Comparison of ENCODE assay signal across 12 cellular contexts in genomic region chr10:119314486-119314885, GRCh38.
DNase-seq lines count a peak whose midpoint lies in the region; ATAC-seq, FAIRE-seq and TF ChIP-seq lines count a peak whose summit lies in the region.
"Had no signal": no experiment of that assay in that cellular context is flagged by ENCODE, and none has a peak within 500 bp of the region (broad histone marks: within the 10 kb centered on the region; RNA-seq: fewer than 3 reads in every experiment).

No MANE protein-coding gene starts in this region.

- H3K4me1 ChIP-seq in SJSA1 (replicated peaks) (peaks cover 62% of the 10 kb centered on the region), mucosa of rectum (ENCODE audit: control insufficient read depth in 2 of 2, insufficient read depth in 2 of 2, low read length in 2 of 2) (peaks cover 11 to 19% of the 10 kb centered on the region in 2 donors), suprapubic skin (peaks cover 7% of the 10 kb centered on the region), mucosa of descending colon (ENCODE audit: low read depth) (peaks cover 4% of the 10 kb centered on the region)

- no peak overlapping the region for H3K9ac ChIP-seq in mucosa of rectum (ENCODE audit: low read depth in 1 of 2, low read length in 2 of 2)

- H3K4me3 Mint-ChIP-seq in activated T-cell treated with anti-CD3 and anti-CD28 coated beads, Interleukin-2, amount 50 U/mL, for 24 hours: no peak overlapping the region

- no peak for DNase-seq in activated T-cell treated with anti-CD3 and anti-CD28 coated beads, Interleukin-2, amount 50 U/mL, for 24 hours
- DNase-seq in activated T-cell treated with anti-CD3 and anti-CD28 coated beads, Interleukin-2, amount 50 U/mL, for 48 hours: no peak
- no peak for DNase-seq in SJSA1 (ENCODE audit: low read depth in 1 of 2, low spot score in 2 of 2)
- no peak for DNase-seq in suprapubic skin (ENCODE audit: low spot score in 2 of 2)
- DNase-seq in frontal cortex (ENCODE audit: low spot score in 2 of 2): no peak
- DNase-seq in HCEC 1CT: no peak
- no peak for DNase-seq in mucosa of descending colon
- DNase-seq: NCI-H2107, retina had no signal

- TF ChIP-seq CTCF in suprapubic skin (IDR thresholded peaks at IDR 0.05): no peak
- no peak for TF ChIP-seq CTCF in mucosa of descending colon (IDR thresholded peaks at IDR 0.05)

- 92% methylated on average over 6 of the region's 7 CpGs for WGBS in suprapubic skin

- H3K9me3 Mint-ChIP-seq in activated T-cell treated with anti-CD3 and anti-CD28 coated beads, Interleukin-2, amount 50 U/mL, for 24 hours: no peaks in the 10 kb centered on the region

- H3K27me3 ChIP-seq in SJSA1 (replicated peaks) (no peaks in the 10 kb centered on the region), mucosa of rectum (ENCODE audit: control insufficient read depth in 2 of 2, insufficient read depth in 2 of 2, low read length in 2 of 2) (no peaks in the 10 kb centered on the region), suprapubic skin (no peaks in the 10 kb centered on the region)

- H3K4me1 Mint-ChIP-seq in activated T-cell treated with anti-CD3 and anti-CD28 coated beads, Interleukin-2, amount 50 U/mL, for 24 hours (ENCODE audit: low read depth): peaks cover 72% of the 10 kb centered on the region

- TF ChIP-seq EP300 in suprapubic skin (IDR thresholded peaks at IDR 0.05): no peak

- ATAC-seq in mucosa of descending colon: no peak

- peak overlapping the region; percentile 98 for H3K27ac Mint-ChIP-seq in activated T-cell treated with anti-CD3 and anti-CD28 coated beads, Interleukin-2, amount 50 U/mL, for 24 hours

- peaks cover 6% of the 10 kb centered on the region for H3K27me3 Mint-ChIP-seq in activated T-cell treated with anti-CD3 and anti-CD28 coated beads, Interleukin-2, amount 50 U/mL, for 24 hours

- intact Hi-C loops in mucosa of descending colon (cut with DNase I, micrococcal nuclease): no loop called here

- H3K36me3 ChIP-seq in SJSA1 (no peaks in the 10 kb centered on the region), mucosa of rectum (ENCODE audit: control insufficient read depth in 2 of 2, insufficient read depth in 2 of 2, low read length in 2 of 2) (no peaks in the 10 kb centered on the region), suprapubic skin (no peaks in the 10 kb centered on the region), mucosa of descending colon (ENCODE audit: low read depth) (no peaks in the 10 kb centered on the region)

- H3K27ac ChIP-seq in SJSA1 (peak overlapping the region; percentile 87), mucosa of rectum (ENCODE audit: low read depth in 2 of 2, low read length in 2 of 2) (peak overlapping the region; percentile 51 to 63), suprapubic skin (peak overlapping the region; percentile 59)

- H3K9me3 ChIP-seq in SJSA1 (replicated peaks) (no peaks in the 10 kb centered on the region), mucosa of rectum (ENCODE audit: control insufficient read depth in 2 of 2, low read length in 2 of 2) (no peaks in the 10 kb centered on the region), suprapubic skin (no peaks in the 10 kb centered on the region), mucosa of descending colon (no peaks in the 10 kb centered on the region)

- H3K4me3 ChIP-seq in SJSA1: no peak overlapping the region
- H3K4me3 ChIP-seq in mucosa of rectum (ENCODE audit: low read length in 2 of 2): no peak overlapping the region
- H3K4me3 ChIP-seq in suprapubic skin: no peak overlapping the region
- H3K4me3 ChIP-seq in mucosa of descending colon: no peak overlapping the region

- FAIRE-seq in frontal cortex (lab: Jason Lieb, UNC): no peak
- FAIRE-seq: D721Med, keratinocyte had no signal

- TF ChIP-seq POLR2A in suprapubic skin (IDR thresholded peaks at IDR 0.05): no peak

- no peaks in the 10 kb centered on the region for H3K36me3 Mint-ChIP-seq in activated T-cell treated with anti-CD3 and anti-CD28 coated beads, Interleukin-2, amount 50 U/mL, for 24 hours (ENCODE audit: low read depth)
